In genomic region chr7:54596747-54597146, GRCh38 we compare ENCODE assay signal across 13 cellular contexts. TPM values are rescaled to one million over a fixed set of nuclear protein-coding genes. Genes with fewer than 3 reads are reported as not detected.
DNase-seq lines count a peak whose midpoint lies in the region; ATAC-seq, FAIRE-seq and TF ChIP-seq lines count a peak whose summit lies in the region.
"Had no signal": no experiment of that assay in that cellular context is flagged by ENCODE, and none has a peak within 500 bp of the region (broad histone marks: within the 10 kb centered on the region; RNA-seq: fewer than 3 reads in every experiment).

No MANE protein-coding gene starts in this region.

- no peaks in the 10 kb centered on the region for H3K9me3 ChIP-seq in GM12878 (replicated peaks; ENCODE audit: control insufficient read depth, insufficient read depth, low read length)

- no peak for FAIRE-seq in GM12878 (lab: Jason Lieb, UNC)

- no peaks in the 10 kb centered on the region for H4K20me1 ChIP-seq in GM12878 (ENCODE audit: control insufficient read depth, insufficient read depth)

- TF ChIP-seq EP300 in GM12878 (IDR thresholded peaks at IDR 0.05; ENCODE audit: borderline replicate concordance in 1 of 2, control insufficient read depth in 1 of 2, low read depth in 2 of 2, low read length in 2 of 2) = no peak

- SMC1A ChIA-PET in GM12878 (lab: Charles Lee; ENCODE audit: uncharacterized antibody, unreplicated experiment) = no interaction called here

- in situ Hi-C loops in GM12878 (cut with MboI) = no loop called here

- no TSS peak for BruUV-seq in GM12878 (replicated peaks; lab: Mats Ljungman, UMichigan)

- H2AFZ ChIP-seq in GM12878 (ENCODE audit: control insufficient read depth, low read depth, low read length) = no peak overlapping the region

- no peaks in the 10 kb centered on the region for H3K79me2 ChIP-seq in GM12878 (ENCODE audit: control insufficient read depth, insufficient read depth, low read length)

- no peak overlapping the region for H3K27ac ChIP-seq in GM12878 (ENCODE audit: control insufficient read depth, insufficient read depth)
- H3K27ac ChIP-seq: left ventricle myocardium inferior had no signal

- no peaks in the 10 kb centered on the region for H3K27me3 ChIP-seq in GM12878 (replicated peaks in 1 of 2; ENCODE audit: control insufficient read depth in 2 of 2, insufficient read depth in 2 of 2, low read length in 1 of 2)

- POLR2A ChIA-PET in GM12878 (lab: Charles Lee) = no interaction called here

- H3K4me2 ChIP-seq in GM12878 (ENCODE audit: control insufficient read depth, insufficient read depth) = no peak overlapping the region

- TF ChIP-seq CTCF in GM12878 (IDR thresholded peaks at IDR 0.05 in 2 of 3, conservative IDR thresholded peaks at IDR 0.05 in 1 of 3; ENCODE audit: control insufficient read depth in 2 of 3, extremely low read depth in 1 of 3, insufficient read depth in 1 of 3, low read depth in 3 of 3, low read length in 3 of 3) = no peak

- CTCF ChIA-PET in GM12878 (lab: Yijun Ruan, JAX) = no interaction called here

- 3% methylated on average over 2 of the region's 2 CpGs for WGBS in GM12878 (ENCODE audit: insufficient coverage, insufficient replicate concordance, low lambda C conversion rate, missing lambda C conversion rate)

- no peak overlapping the region for H3K4me3 ChIP-seq in GM12878
- H3K4me3 ChIP-seq: left ventricle myocardium inferior had no signal

- DNase-seq in GM12878 (ENCODE audit: low read depth, low spot score) (peak; percentile 20), mesenteric fat pad (ENCODE audit: low spot score) (no peak), nucleus accumbens (lab: John Stamatoyannopoulos, UW) (no peak)
- DNase-seq: CD8-positive, alpha-beta memory T cell; effector memory CD8-positive, alpha-beta T cell; left ventricle myocardium inferior; NCI-H226; occipital lobe; stimulated activated CD4-positive, alpha-beta T cell treated with anti-CD3 and anti-CD28 coated beads, Interleukin-12 subunit alpha, Interleukin-12 subunit beta, amount 100 ng/mL, for 4 hours had no signal

- intact Hi-C loops in GM12878 (cut with micrococcal nuclease; ENCODE audit: unreplicated experiment) = no loop called here

- ATAC-seq in GM18909 (IDR thresholded peaks at IDR 0.05; ENCODE audit: poor library complexity, unreplicated experiment) (peak; percentile 97), GM21717 (IDR thresholded peaks at IDR 0.05; ENCODE audit: unreplicated experiment) (peak; percentile 97), HG03159 (IDR thresholded peaks at IDR 0.05; ENCODE audit: unreplicated experiment) (peak; percentile 96), GM12878 (peak; percentile 97), SK-N-SH treated with all-trans-retinoic acid at 6 μM for 48 hours (no peak)
- ATAC-seq: effector memory CD8-positive, alpha-beta T cell had no signal

- no peak overlapping the region for H3K9ac ChIP-seq in GM12878 (ENCODE audit: control insufficient read depth, insufficient read depth, low read length)

- RAD21 ChIA-PET in GM12878 (lab: Charles Lee; ENCODE audit: unreplicated experiment) = no interaction called here

- TF ChIP-seq RAD21 in GM12878 (IDR thresholded peaks at IDR 0.05; ENCODE audit: insufficient read depth, low read depth, low read length) = no peak

- H3K36me3 ChIP-seq in GM12878 (ENCODE audit: control insufficient read depth in 2 of 2, insufficient read depth in 2 of 2, low read length in 1 of 2) = no peaks in the 10 kb centered on the region
- H3K36me3 ChIP-seq: left ventricle myocardium inferior had no signal

- no peak for TF ChIP-seq POLR2A in GM12878 (IDR thresholded peaks at IDR 0.05; ENCODE audit: low read depth, low read length)

- no peaks in the 10 kb centered on the region for H3K4me1 ChIP-seq in GM12878 (ENCODE audit: control insufficient read depth, insufficient read depth, low read length)
- H3K4me1 ChIP-seq: left ventricle myocardium inferior had no signal

TF ChIP-seq in GM12878, 131 proteins besides CTCF, POLR2A, EP300 and RAD21 (continues in another document):
- TF ChIP-seq MYB (IDR thresholded peaks at IDR 0.05; ENCODE audit: borderline replicate concordance, low read depth, low read length) = no peak
- TF ChIP-seq ATF7 (IDR thresholded peaks at IDR 0.05; ENCODE audit: low read depth) = peak; percentile 39; the same call in 1 of the 2 replicates
- no peak for TF ChIP-seq CBFB (IDR thresholded peaks at IDR 0.05; ENCODE audit: low read depth)
- TF ChIP-seq POU2F2 (IDR thresholded peaks at IDR 0.05; ENCODE audit: borderline replicate concordance, low read depth, low read length) = 0 out of 3 replicates have a peak, but pooled peaks have one; percentile 34
- TF ChIP-seq RUNX3 (IDR thresholded peaks at IDR 0.05; ENCODE audit: low read length) = peak; percentile 22; the same call in 1 of the 2 replicates
- TF ChIP-seq SUPT20H (IDR thresholded peaks at IDR 0.05; ENCODE audit: borderline replicate concordance, control insufficient read depth, low read depth, low read length) = no peak
- TF ChIP-seq CREM (IDR thresholded peaks at IDR 0.05; ENCODE audit: low read depth) = no peak
- peak; percentile 34; the same call in 1 of the 2 replicates for TF ChIP-seq RELB (IDR thresholded peaks at IDR 0.05; ENCODE audit: low read depth)
- TF ChIP-seq ASH2L (IDR thresholded peaks at IDR 0.05; ENCODE audit: borderline replicate concordance, low read depth) = no peak

TF ChIP-seq in SK-N-SH treated with all-trans-retinoic acid at 6 μM for 48 hours, 23 proteins besides CTCF, POLR2A, EP300 and RAD21:
- TF ChIP-seq CSRNP3 (CRISPR knock-in tag; IDR thresholded peaks at IDR 0.05) (no peak), CREB5 (CRISPR knock-in tag; IDR thresholded peaks at IDR 0.05; ENCODE audit: low read depth) (no peak), OSR1 (CRISPR knock-in tag; IDR thresholded peaks at IDR 0.05) (no peak), POU6F1 (CRISPR knock-in tag; IDR thresholded peaks at IDR 0.05; ENCODE audit: borderline replicate concordance, low read depth) (no peak), ZNF565 (CRISPR knock-in tag; conservative IDR thresholded peaks at IDR 0.05; ENCODE audit: low read depth) (no peak), ARNTL (CRISPR knock-in tag; IDR thresholded peaks at IDR 0.05; ENCODE audit: borderline replicate concordance, low read depth) (no peak), TOX (CRISPR knock-in tag; IDR thresholded peaks at IDR 0.05; ENCODE audit: borderline replicate concordance) (no peak), RARB (CRISPR knock-in tag; IDR thresholded peaks at IDR 0.05) (no peak), ZFP3 (CRISPR knock-in tag; IDR thresholded peaks at IDR 0.05) (no peak)

RNA-seq across cellular contexts. Expression of gene VSTM2A, which starts 54.6 kb away (rescaled TPM):
- total RNA-seq in GM12878 (2013; cell fraction: nucleolus; rRNA removed) = not detected in 2 replicates
- total RNA-seq in GM12878 (2014; rRNA removed) (not detected in 2 replicates), GM12878 (2014; rRNA removed; fragmentation: Illumina TruSeq; extraction: Trizol) (not detected in 2 replicates), GM12878 (2021) (not detected in 2 replicates), mesenteric fat pad (not detected)
- polyA plus RNA-seq in GM12878 (2011; ENCODE audit: low read depth) = not detected
- polyA plus RNA-seq in GM12878 (2011; rRNA removed) (0.22 TPM in 1 of 2 replicates, not detected in the other), GM12878 (2014; fragmentation: Illumina TruSeq; extraction: Trizol) (not detected in 2 replicates), GM12878 (2014; fragmentation: Nextera tagmentation; extraction: Ambion mirVana) (not detected), GM12878 (2014; rRNA removed) (not detected in 2 replicates), GM12878 (2016; fragmentation: Nextera tagmentation; extraction: Ambion mirVana) (not detected)
- polyA plus RNA-seq in GM12878 (2011; cell fraction: cytosol; rRNA removed) = not detected in 2 replicates
- 0.03 TPM in 1 of 2 replicates, not detected in the other for polyA plus RNA-seq in GM12878 (2011; cell fraction: nucleus; rRNA removed)
- not detected in 2 replicates for polyA plus RNA-seq in GM12878 (2012)
- polyA minus RNA-seq in GM12878 (2011; rRNA and poly(A)+ RNA removed) = not detected in 2 replicates
- polyA minus RNA-seq in GM12878 (2011; cell fraction: cytosol; rRNA and poly(A)+ RNA removed) = not detected in 2 replicates
- not detected in 2 replicates for polyA minus RNA-seq in GM12878 (2011; cell fraction: nucleus; rRNA and poly(A)+ RNA removed)
- total RNA-seq: CD8-positive, alpha-beta memory T cell; left ventricle myocardium inferior had no signal
- polyA plus RNA-seq: CD8-positive, alpha-beta memory T cell had no signal
